16 cellular contexts compared by ENCODE assay signal in the genomic region with DNA sequence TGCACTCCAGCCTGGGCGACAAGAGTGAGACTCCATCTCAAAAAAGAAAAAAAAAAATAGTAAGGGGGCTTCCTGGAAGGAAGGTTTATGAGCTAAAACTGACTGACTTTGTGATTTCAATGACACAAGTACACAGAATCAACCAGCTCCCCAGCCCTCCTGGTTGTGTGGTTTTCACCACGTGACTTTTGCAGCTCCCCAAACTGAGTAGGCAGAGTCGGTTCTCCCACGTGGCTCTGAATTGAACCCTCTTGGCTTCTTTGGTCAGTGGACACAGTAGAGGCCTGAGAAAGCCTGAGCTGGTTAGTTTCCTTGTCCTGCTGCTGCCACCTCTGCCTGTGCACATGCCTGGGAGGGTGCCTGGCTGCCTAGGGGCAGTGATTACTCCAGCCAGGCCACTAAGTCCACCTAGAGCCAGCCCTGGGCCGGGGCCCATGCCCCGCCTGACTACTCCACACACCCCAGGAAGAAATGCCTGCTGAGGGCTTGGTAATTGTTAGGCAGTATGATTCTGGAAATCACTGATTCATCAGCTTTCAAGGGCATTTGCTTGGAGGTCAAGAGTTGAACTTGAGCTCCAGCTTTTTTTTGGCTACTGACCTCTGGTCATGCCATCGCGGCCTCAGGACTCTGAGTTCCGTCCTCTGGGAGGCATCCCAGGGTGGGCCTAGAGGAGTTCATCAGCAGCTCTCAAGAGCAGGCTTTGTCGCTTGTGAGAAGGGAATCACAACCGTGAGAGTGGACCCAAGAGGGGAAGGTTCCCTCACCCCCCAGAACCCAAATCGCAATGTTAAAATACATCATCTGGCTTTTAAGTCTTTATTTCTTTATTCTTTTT.
DNase-seq lines count a peak whose midpoint lies in the region; ATAC-seq and TF ChIP-seq lines count a peak whose summit lies in the region.
"Had no signal": no experiment of that assay in that cellular context is flagged by ENCODE, and none has a peak within 500 bp of the region (broad histone marks: within the 10 kb centered on the region; RNA-seq: fewer than 3 reads in every experiment).

No MANE protein-coding gene starts in this region.

- no peak overlapping the region for H3K27ac Mint-ChIP-seq in endothelial cell (ENCODE audit: unreplicated experiment)
- no peak overlapping the region for H3K27ac Mint-ChIP-seq in CD4-positive, alpha-beta memory T cell
- H3K27ac Mint-ChIP-seq: IgD-negative memory B cell had no signal

- H3K79me2 ChIP-seq in DND-41 (ENCODE audit: insufficient read depth, low read length), result no peaks in the 10 kb centered on the region

- no peak overlapping the region for H3K9ac ChIP-seq in DND-41 (ENCODE audit: low read depth, low read length)

- DNase-seq in DND-41 (peak; percentile 59), renal cortical epithelial cell (ENCODE audit: low read depth) (peak; percentile 12), tibial nerve (ENCODE audit: low spot score in 2 of 2) (no peak), endothelial cell (ENCODE audit: low spot score) (no peak)
- no peak for DNase-seq in CD4-positive, alpha-beta memory T cell
- DNase-seq: NCI-H1105, NCI-H1694 treated with DMSO at 0.1 percent for 48 hours, NCI-H446 treated with DMSO at 0.1 percent for 48 hours, NCI-H748 treated with DMSO at 0.1 percent for 48 hours had no signal

- intact Hi-C loops in CD4-positive, alpha-beta memory T cell (cut with micrococcal nuclease), result no loop called here

- peaks cover 38% of the 10 kb centered on the region for H3K4me1 Mint-ChIP-seq in endothelial cell (ENCODE audit: unreplicated experiment)
- H3K4me1 Mint-ChIP-seq in CD4-positive, alpha-beta memory T cell, result peaks cover 0 to 6% (median 1%) of the 10 kb centered on the region in 4 donors

- no peak overlapping the region for H3K4me2 ChIP-seq in DND-41 (ENCODE audit: insufficient read depth, low read length)

- H3K4me3 Mint-ChIP-seq in endothelial cell (ENCODE audit: unreplicated experiment), result no peak overlapping the region
- H3K4me3 Mint-ChIP-seq in CD4-positive, alpha-beta memory T cell, result no peak overlapping the region
- H3K4me3 Mint-ChIP-seq: IgD-negative memory B cell had no signal

- H3K36me3 ChIP-seq in DND-41 (ENCODE audit: insufficient read depth, low read length) (no peaks in the 10 kb centered on the region), KOPT-K1 (ENCODE audit: insufficient read depth, low read length) (no peaks in the 10 kb centered on the region), tibial nerve (no peaks in the 10 kb centered on the region)
- no peaks in the 10 kb centered on the region for H3K36me3 ChIP-seq in CD4-positive, alpha-beta memory T cell (ENCODE audit: insufficient read depth, low read length)

- TF ChIP-seq POLR2A in tibial nerve (IDR thresholded peaks at IDR 0.05), result no peak

- CTCF ChIA-PET in CD4-positive, alpha-beta memory T cell (lab: Charles Lee; ENCODE audit: partially characterized antibody), result interaction anchor here (1.4 to 2.8 kb wide), 2 partner anchors 12 to 14 kb away, joined by 4 to 9 read pairs; no protein-coding TSS in a partner anchor

- H3K27ac ChIP-seq in DND-41 (ENCODE audit: low read length), result peak overlapping the region; percentile 67
- H3K27ac ChIP-seq in KOPT-K1 (ENCODE audit: low read depth, low read length, poor library complexity, severe bottlenecking), result peak overlapping the region; percentile 46
- H3K27ac ChIP-seq in tibial nerve, result no peak overlapping the region
- no peak overlapping the region for H3K27ac ChIP-seq in CD4-positive, alpha-beta memory T cell (ENCODE audit: low read depth, low read length)

- H3K36me3 Mint-ChIP-seq in endothelial cell (ENCODE audit: low read depth, unreplicated experiment), result no peaks in the 10 kb centered on the region
- H3K36me3 Mint-ChIP-seq in CD4-positive, alpha-beta memory T cell, result no peaks in the 10 kb centered on the region
- H3K36me3 Mint-ChIP-seq: IgD-negative memory B cell had no signal

- no peaks in the 10 kb centered on the region for H4K20me1 ChIP-seq in DND-41 (ENCODE audit: insufficient read depth, low read length)

- POLR2A ChIA-PET in CD4-positive, alpha-beta memory T cell (lab: Charles Lee; ENCODE audit: partially characterized antibody), result no interaction called here

- H3K27me3 ChIP-seq in DND-41 (ENCODE audit: insufficient read depth, low read length, poor library complexity), result no peaks in the 10 kb centered on the region
- H3K27me3 ChIP-seq in tibial nerve, result no peaks in the 10 kb centered on the region
- no peaks in the 10 kb centered on the region for H3K27me3 ChIP-seq in CD4-positive, alpha-beta memory T cell (ENCODE audit: insufficient read depth, low read length)

- peaks cover 2% of the 10 kb centered on the region for H3K27me3 Mint-ChIP-seq in endothelial cell (ENCODE audit: unreplicated experiment)
- peaks cover 8% of the 10 kb centered on the region in 2 donors for H3K27me3 Mint-ChIP-seq in CD4-positive, alpha-beta memory T cell
- H3K27me3 Mint-ChIP-seq: IgD-negative memory B cell had no signal

- 59 to 76% methylated on average over 10 to 12 of the region's 12 CpGs for WGBS in tibial nerve, 2 donors

- no peaks in the 10 kb centered on the region for H3K9me3 Mint-ChIP-seq in endothelial cell (ENCODE audit: unreplicated experiment)
- peaks cover 0 to 5% (median 0%) of the 10 kb centered on the region in 8 donors for H3K9me3 Mint-ChIP-seq in CD4-positive, alpha-beta memory T cell
- H3K9me3 Mint-ChIP-seq: IgD-negative memory B cell had no signal

- H3K4me1 ChIP-seq in DND-41 (ENCODE audit: insufficient read depth, low read length) (peaks cover 61% of the 10 kb centered on the region), tibial nerve (peaks cover 0 to 5% (median 0%) of the 10 kb centered on the region in 4 donors)
- no peaks in the 10 kb centered on the region for H3K4me1 ChIP-seq in CD4-positive, alpha-beta memory T cell (ENCODE audit: insufficient read depth, low read length)

- H3K4me3 ChIP-seq in DND-41 (ENCODE audit: low read depth in 1 of 2, low read length in 2 of 2) (no peak overlapping the region), tibial nerve (no peak overlapping the region)
- no peak overlapping the region for H3K4me3 ChIP-seq in CD4-positive, alpha-beta memory T cell (ENCODE audit: low read length in 2 of 2)

- no peak for TF ChIP-seq EP300 in tibial nerve (IDR thresholded peaks at IDR 0.05)

- H2AFZ ChIP-seq in DND-41 (ENCODE audit: low read depth, low read length), result no peak overlapping the region; the same call in 1 of the 2 replicates

- ATAC-seq in DND-41 (ENCODE audit: insufficient read depth, low read depth), result no peak
- peak; percentile 65 for ATAC-seq in esophagus mucosa
- no peak for ATAC-seq in GM19324 (IDR thresholded peaks at IDR 0.05; ENCODE audit: low FRiP score, unreplicated experiment)
- ATAC-seq: Panc1, Right ventricle myocardium inferior, SK-N-SH treated with all-trans-retinoic acid at 6 μM for 48 hours had no signal

- H3K9me3 ChIP-seq in DND-41 (ENCODE audit: insufficient read depth, low read length, severe bottlenecking) (no peaks in the 10 kb centered on the region), KOPT-K1 (ENCODE audit: insufficient read depth, low read length, poor library complexity, severe bottlenecking) (peaks cover 4% of the 10 kb centered on the region), tibial nerve (no peaks in the 10 kb centered on the region)
- H3K9me3 ChIP-seq in CD4-positive, alpha-beta memory T cell (ENCODE audit: control insufficient read depth in 1 of 2, low read length in 2 of 2), result no peaks in the 10 kb centered on the region

- TF ChIP-seq CTCF in DND-41 (IDR thresholded peaks at IDR 0.05; ENCODE audit: borderline replicate concordance, extremely low read depth, low read length, poor library complexity, severe bottlenecking), result no peak
- no peak for TF ChIP-seq CTCF in tibial nerve (IDR thresholded peaks at IDR 0.05)
- no peak for TF ChIP-seq CTCF in endothelial cell (IDR thresholded peaks at IDR 0.05; ENCODE audit: unreplicated experiment)

Comparison
In these comparisons a context has a peak if more than half of its experiments do, and no peak if none do; other contexts are left out.
1. DNase-seq: peak in DND-41 (single experiment) and renal cortical epithelial cell (single experiment); none in tibial nerve (0 of 2), endothelial cell (single experiment) and CD4-positive, alpha-beta memory T cell (0 of 5).
2. H3K27ac ChIP-seq: peak in DND-41 (single experiment) and KOPT-K1 (single experiment); none in tibial nerve (0 of 4) and CD4-positive, alpha-beta memory T cell (single experiment).